1 cellular context compared by ENCODE assay signal in the genomic region with DNA sequence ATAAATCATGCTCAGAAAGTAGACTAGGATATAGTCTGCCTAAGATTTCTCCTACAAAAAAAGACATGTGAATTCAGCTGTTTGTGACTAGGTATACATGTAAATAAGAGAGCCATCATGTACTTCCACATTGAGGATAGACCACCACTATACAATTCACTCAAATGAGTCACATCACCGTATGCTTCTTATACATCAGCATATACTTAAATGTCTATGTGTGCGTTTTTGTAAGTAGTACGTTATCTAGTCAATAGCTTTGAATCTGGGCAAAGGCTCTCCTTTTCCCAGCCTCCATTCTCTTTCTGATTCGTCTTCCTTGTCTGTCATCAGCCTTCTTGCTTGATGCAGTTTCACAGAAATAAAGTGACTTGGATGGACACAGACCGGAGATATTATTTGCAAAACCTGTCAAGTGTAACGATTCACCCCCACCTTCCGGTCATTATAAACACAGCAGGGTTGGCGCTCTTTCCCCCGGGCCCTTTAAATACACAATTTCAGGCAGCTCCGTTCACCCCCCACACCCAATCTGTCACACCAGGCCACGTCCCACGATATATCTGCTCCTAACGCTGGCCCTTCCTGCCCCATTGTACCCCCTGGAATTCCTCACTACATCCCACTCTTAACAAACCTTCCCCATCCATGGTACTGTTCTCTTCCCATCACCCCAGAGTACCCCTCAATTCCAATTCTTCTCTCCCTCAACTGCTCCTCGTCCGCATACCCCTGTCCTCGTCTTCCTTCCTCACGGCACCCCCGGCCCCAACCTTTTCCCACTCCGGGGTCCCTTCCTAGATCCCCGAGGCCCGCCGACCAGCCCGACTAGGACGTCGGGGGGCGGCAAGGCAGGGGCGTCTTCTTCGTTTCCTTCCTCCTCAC.
TF ChIP-seq lines count a peak whose summit lies in the region.

No MANE protein-coding gene starts in this region.

TF ChIP-seq in H1, 55 proteins besides CTCF, POLR2A, EP300 and RAD21:
- TF ChIP-seq, protein P1, sequence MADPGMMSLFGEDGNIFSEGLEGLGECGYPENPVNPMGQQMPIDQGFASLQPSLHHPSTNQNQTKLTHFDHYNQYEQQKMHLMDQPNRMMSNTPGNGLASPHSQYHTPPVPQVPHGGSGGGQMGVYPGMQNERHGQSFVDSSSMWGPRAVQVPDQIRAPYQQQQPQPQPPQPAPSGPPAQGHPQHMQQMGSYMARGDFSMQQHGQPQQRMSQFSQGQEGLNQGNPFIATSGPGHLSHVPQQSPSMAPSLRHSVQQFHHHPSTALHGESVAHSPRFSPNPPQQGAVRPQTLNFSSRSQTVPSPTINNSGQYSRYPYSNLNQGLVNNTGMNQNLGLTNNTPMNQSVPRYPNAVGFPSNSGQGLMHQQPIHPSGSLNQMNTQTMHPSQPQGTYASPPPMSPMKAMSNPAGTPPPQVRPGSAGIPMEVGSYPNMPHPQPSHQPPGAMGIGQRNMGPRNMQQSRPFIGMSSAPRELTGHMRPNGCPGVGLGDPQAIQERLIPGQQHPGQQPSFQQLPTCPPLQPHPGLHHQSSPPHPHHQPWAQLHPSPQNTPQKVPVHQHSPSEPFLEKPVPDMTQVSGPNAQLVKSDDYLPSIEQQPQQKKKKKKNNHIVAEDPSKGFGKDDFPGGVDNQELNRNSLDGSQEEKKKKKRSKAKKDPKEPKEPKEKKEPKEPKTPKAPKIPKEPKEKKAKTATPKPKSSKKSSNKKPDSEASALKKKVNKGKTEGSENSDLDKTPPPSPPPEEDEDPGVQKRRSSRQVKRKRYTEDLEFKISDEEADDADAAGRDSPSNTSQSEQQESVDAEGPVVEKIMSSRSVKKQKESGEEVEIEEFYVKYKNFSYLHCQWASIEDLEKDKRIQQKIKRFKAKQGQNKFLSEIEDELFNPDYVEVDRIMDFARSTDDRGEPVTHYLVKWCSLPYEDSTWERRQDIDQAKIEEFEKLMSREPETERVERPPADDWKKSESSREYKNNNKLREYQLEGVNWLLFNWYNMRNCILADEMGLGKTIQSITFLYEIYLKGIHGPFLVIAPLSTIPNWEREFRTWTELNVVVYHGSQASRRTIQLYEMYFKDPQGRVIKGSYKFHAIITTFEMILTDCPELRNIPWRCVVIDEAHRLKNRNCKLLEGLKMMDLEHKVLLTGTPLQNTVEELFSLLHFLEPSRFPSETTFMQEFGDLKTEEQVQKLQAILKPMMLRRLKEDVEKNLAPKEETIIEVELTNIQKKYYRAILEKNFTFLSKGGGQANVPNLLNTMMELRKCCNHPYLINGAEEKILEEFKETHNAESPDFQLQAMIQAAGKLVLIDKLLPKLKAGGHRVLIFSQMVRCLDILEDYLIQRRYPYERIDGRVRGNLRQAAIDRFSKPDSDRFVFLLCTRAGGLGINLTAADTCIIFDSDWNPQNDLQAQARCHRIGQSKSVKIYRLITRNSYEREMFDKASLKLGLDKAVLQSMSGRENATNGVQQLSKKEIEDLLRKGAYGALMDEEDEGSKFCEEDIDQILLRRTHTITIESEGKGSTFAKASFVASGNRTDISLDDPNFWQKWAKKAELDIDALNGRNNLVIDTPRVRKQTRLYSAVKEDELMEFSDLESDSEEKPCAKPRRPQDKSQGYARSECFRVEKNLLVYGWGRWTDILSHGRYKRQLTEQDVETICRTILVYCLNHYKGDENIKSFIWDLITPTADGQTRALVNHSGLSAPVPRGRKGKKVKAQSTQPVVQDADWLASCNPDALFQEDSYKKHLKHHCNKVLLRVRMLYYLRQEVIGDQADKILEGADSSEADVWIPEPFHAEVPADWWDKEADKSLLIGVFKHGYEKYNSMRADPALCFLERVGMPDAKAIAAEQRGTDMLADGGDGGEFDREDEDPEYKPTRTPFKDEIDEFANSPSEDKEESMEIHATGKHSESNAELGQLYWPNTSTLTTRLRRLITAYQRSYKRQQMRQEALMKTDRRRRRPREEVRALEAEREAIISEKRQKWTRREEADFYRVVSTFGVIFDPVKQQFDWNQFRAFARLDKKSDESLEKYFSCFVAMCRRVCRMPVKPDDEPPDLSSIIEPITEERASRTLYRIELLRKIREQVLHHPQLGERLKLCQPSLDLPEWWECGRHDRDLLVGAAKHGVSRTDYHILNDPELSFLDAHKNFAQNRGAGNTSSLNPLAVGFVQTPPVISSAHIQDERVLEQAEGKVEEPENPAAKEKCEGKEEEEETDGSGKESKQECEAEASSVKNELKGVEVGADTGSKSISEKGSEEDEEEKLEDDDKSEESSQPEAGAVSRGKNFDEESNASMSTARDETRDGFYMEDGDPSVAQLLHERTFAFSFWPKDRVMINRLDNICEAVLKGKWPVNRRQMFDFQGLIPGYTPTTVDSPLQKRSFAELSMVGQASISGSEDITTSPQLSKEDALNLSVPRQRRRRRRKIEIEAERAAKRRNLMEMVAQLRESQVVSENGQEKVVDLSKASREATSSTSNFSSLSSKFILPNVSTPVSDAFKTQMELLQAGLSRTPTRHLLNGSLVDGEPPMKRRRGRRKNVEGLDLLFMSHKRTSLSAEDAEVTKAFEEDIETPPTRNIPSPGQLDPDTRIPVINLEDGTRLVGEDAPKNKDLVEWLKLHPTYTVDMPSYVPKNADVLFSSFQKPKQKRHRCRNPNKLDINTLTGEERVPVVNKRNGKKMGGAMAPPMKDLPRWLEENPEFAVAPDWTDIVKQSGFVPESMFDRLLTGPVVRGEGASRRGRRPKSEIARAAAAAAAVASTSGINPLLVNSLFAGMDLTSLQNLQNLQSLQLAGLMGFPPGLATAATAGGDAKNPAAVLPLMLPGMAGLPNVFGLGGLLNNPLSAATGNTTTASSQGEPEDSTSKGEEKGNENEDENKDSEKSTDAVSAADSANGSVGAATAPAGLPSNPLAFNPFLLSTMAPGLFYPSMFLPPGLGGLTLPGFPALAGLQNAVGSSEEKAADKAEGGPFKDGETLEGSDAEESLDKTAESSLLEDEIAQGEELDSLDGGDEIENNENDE (IDR thresholded peaks at IDR 0.05; ENCODE audit: insufficient replicate concordance, low read length) = no peak
- TF ChIP-seq YY1 (IDR thresholded peaks at IDR 0.05; ENCODE audit: low read depth, low read length) (no peak), CHD1 (IDR thresholded peaks at IDR 0.05; ENCODE audit: low read depth, low read length) (no peak), SP4 (IDR thresholded peaks at IDR 0.05; ENCODE audit: low read length) (no peak), SAP30 (IDR thresholded peaks at IDR 0.05; ENCODE audit: insufficient read depth, insufficient replicate concordance, low read length) (peak; percentile 57), HDAC2 (IDR thresholded peaks at IDR 0.05; ENCODE audit: borderline replicate concordance in 1 of 2, low read depth in 2 of 2, low read length in 2 of 2) (0 out of 4 replicates have a peak, but pooled peaks of 1 of the 2 experiments have one; percentile 28), SP1 (IDR thresholded peaks at IDR 0.05; ENCODE audit: low read depth, low read length) (no peak), CTBP2 (IDR thresholded peaks at IDR 0.05; ENCODE audit: borderline replicate concordance, insufficient read depth, insufficient read length, low read length) (no peak), CEBPB (IDR thresholded peaks at IDR 0.05; ENCODE audit: low read depth, low read length) (no peak), RFX5 (IDR thresholded peaks at IDR 0.05; ENCODE audit: borderline replicate concordance, low read depth, low read length) (no peak), FOSL1 (IDR thresholded peaks at IDR 0.05; ENCODE audit: insufficient read depth, low read depth, low read length) (no peak), KDM4A (IDR thresholded peaks at IDR 0.05; ENCODE audit: low read depth, low read length, severe bottlenecking) (peak; percentile 64)
- TF ChIP-seq, protein P2, sequence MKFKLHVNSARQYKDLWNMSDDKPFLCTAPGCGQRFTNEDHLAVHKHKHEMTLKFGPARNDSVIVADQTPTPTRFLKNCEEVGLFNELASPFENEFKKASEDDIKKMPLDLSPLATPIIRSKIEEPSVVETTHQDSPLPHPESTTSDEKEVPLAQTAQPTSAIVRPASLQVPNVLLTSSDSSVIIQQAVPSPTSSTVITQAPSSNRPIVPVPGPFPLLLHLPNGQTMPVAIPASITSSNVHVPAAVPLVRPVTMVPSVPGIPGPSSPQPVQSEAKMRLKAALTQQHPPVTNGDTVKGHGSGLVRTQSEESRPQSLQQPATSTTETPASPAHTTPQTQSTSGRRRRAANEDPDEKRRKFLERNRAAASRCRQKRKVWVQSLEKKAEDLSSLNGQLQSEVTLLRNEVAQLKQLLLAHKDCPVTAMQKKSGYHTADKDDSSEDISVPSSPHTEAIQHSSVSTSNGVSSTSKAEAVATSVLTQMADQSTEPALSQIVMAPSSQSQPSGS (IDR thresholded peaks at IDR 0.05; ENCODE audit: low read length) = no peak
